Comparison of ENCODE assay signal across 1 cellular context in the genomic region with DNA sequence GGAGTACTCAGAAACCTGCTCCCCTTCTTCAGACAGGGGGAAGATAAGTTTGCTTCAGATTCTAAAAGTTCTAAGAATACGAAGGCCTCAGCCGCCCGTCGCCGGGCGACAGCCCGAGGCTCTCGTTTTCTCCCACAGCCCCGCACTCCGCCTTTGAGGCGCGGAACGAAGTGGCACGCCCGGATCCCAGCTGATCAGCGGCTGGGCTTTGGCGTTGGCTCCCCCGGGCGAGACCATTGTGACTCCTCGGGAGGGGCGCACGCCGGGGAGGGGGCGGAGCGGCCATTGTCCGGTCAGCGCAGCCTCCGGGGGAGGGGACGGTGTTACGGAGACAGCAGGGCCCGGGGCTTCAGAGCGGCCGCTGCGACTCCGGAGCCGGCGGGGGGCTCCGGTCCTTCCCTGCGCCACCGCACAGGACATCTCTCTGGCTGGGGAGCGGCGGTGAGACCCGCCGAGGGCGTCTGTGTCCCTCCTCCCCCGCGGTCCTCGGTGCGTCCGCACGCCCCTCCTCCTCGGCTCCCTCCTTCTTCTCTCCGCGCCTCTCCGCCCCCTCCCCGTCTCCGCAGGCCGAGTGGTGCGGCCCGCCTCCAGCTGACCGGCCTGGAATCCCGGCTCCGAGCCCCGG.
TF ChIP-seq lines count a peak whose summit lies in the region.

A gene with protein sequence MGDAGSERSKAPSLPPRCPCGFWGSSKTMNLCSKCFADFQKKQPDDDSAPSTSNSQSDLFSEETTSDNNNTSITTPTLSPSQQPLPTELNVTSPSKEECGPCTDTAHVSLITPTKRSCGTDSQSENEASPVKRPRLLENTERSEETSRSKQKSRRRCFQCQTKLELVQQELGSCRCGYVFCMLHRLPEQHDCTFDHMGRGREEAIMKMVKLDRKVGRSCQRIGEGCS (plus strand): TSS at position 551 of the 625 bp plus-strand sequence. CDS start 219 bp downstream, outside the sequence.

TF ChIP-seq in K562, 482 proteins besides CTCF, POLR2A, EP300 and RAD21 (continued from another document and continues in another):
- TF ChIP-seq, protein P1, sequence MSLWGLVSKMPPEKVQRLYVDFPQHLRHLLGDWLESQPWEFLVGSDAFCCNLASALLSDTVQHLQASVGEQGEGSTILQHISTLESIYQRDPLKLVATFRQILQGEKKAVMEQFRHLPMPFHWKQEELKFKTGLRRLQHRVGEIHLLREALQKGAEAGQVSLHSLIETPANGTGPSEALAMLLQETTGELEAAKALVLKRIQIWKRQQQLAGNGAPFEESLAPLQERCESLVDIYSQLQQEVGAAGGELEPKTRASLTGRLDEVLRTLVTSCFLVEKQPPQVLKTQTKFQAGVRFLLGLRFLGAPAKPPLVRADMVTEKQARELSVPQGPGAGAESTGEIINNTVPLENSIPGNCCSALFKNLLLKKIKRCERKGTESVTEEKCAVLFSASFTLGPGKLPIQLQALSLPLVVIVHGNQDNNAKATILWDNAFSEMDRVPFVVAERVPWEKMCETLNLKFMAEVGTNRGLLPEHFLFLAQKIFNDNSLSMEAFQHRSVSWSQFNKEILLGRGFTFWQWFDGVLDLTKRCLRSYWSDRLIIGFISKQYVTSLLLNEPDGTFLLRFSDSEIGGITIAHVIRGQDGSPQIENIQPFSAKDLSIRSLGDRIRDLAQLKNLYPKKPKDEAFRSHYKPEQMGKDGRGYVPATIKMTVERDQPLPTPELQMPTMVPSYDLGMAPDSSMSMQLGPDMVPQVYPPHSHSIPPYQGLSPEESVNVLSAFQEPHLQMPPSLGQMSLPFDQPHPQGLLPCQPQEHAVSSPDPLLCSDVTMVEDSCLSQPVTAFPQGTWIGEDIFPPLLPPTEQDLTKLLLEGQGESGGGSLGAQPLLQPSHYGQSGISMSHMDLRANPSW (CRISPR knock-in tag; IDR thresholded peaks at IDR 0.05) = peak; percentile 91; the same call in 1 of the 2 replicates
- TF ChIP-seq L3MBTL2 (IDR thresholded peaks at IDR 0.05) (peak; percentile 81), TAF9B (IDR thresholded peaks at IDR 0.05; ENCODE audit: partially characterized antibody) (peak; percentile 98), TARDBP (IDR thresholded peaks at IDR 0.05) (peak; percentile 61), JUND (IDR thresholded peaks at IDR 0.05; ENCODE audit: borderline replicate concordance, low read depth, low read length) (peak; percentile 93), JUND (tag; IDR thresholded peaks at IDR 0.05; ENCODE audit: borderline replicate concordance, low read depth, low read length) (no peak), HMG20A (CRISPR knock-in tag; conservative IDR thresholded peaks at IDR 0.05) (no peak), KDM2B (CRISPR knock-in tag; IDR thresholded peaks at IDR 0.05) (no peak), ZNF75A (CRISPR knock-in tag; IDR thresholded peaks at IDR 0.05) (peak; percentile 81), FOXA3 (CRISPR knock-in tag; conservative IDR thresholded peaks at IDR 0.05 in 1 of 2, IDR thresholded peaks at IDR 0.05 in 1 of 2) (no peak), TFAM (CRISPR knock-in tag; conservative IDR thresholded peaks at IDR 0.05) (no peak), NCOR1 (IDR thresholded peaks at IDR 0.05) (peak; percentile 25), ZFP30 (CRISPR knock-in tag; IDR thresholded peaks at IDR 0.05; ENCODE audit: borderline replicate concordance) (no peak), ZNF507 (tag; conservative IDR thresholded peaks at IDR 0.05) (no peak), GABPB2 (CRISPR knock-in tag; conservative IDR thresholded peaks at IDR 0.05) (no peak), RBFOX2 (IDR thresholded peaks at IDR 0.05; ENCODE audit: low read depth, low read length) (peak; percentile 90), FOXJ3 (CRISPR knock-in tag; IDR thresholded peaks at IDR 0.05) (no peak), ARHGAP35 (IDR thresholded peaks at IDR 0.05; ENCODE audit: partially characterized antibody) (no peak), MTA2 (IDR thresholded peaks at IDR 0.05; ENCODE audit: low read depth) (no peak), MXI1 (IDR thresholded peaks at IDR 0.05; ENCODE audit: low read depth, low read length) (peak; percentile 44), POLR2B (IDR thresholded peaks at IDR 0.05; ENCODE audit: low read depth, partially characterized antibody) (no peak), ESRRA (IDR thresholded peaks at IDR 0.05; ENCODE audit: borderline replicate concordance, low read depth) (no peak)
- TF ChIP-seq, protein P2, sequence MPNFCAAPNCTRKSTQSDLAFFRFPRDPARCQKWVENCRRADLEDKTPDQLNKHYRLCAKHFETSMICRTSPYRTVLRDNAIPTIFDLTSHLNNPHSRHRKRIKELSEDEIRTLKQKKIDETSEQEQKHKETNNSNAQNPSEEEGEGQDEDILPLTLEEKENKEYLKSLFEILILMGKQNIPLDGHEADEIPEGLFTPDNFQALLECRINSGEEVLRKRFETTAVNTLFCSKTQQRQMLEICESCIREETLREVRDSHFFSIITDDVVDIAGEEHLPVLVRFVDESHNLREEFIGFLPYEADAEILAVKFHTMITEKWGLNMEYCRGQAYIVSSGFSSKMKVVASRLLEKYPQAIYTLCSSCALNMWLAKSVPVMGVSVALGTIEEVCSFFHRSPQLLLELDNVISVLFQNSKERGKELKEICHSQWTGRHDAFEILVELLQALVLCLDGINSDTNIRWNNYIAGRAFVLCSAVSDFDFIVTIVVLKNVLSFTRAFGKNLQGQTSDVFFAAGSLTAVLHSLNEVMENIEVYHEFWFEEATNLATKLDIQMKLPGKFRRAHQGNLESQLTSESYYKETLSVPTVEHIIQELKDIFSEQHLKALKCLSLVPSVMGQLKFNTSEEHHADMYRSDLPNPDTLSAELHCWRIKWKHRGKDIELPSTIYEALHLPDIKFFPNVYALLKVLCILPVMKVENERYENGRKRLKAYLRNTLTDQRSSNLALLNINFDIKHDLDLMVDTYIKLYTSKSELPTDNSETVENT (CRISPR knock-in tag; IDR thresholded peaks at IDR 0.05) = 0 out of 2 replicates have a peak, but pooled peaks have one; percentile 54
- TF ChIP-seq, protein P3, sequence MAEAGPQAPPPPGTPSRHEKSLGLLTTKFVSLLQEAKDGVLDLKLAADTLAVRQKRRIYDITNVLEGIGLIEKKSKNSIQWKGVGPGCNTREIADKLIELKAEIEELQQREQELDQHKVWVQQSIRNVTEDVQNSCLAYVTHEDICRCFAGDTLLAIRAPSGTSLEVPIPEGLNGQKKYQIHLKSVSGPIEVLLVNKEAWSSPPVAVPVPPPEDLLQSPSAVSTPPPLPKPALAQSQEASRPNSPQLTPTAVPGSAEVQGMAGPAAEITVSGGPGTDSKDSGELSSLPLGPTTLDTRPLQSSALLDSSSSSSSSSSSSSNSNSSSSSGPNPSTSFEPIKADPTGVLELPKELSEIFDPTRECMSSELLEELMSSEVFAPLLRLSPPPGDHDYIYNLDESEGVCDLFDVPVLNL (CRISPR knock-in tag; IDR thresholded peaks at IDR 0.05; ENCODE audit: low read depth) = no peak
- TF ChIP-seq, protein P4, sequence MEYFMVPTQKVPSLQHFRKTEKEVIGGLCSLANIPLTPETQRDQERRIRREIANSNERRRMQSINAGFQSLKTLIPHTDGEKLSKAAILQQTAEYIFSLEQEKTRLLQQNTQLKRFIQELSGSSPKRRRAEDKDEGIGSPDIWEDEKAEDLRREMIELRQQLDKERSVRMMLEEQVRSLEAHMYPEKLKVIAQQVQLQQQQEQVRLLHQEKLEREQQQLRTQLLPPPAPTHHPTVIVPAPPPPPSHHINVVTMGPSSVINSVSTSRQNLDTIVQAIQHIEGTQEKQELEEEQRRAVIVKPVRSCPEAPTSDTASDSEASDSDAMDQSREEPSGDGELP (CRISPR knock-in tag; IDR thresholded peaks at IDR 0.05; ENCODE audit: borderline replicate concordance) = peak; percentile 100
- TF ChIP-seq, protein P5, sequence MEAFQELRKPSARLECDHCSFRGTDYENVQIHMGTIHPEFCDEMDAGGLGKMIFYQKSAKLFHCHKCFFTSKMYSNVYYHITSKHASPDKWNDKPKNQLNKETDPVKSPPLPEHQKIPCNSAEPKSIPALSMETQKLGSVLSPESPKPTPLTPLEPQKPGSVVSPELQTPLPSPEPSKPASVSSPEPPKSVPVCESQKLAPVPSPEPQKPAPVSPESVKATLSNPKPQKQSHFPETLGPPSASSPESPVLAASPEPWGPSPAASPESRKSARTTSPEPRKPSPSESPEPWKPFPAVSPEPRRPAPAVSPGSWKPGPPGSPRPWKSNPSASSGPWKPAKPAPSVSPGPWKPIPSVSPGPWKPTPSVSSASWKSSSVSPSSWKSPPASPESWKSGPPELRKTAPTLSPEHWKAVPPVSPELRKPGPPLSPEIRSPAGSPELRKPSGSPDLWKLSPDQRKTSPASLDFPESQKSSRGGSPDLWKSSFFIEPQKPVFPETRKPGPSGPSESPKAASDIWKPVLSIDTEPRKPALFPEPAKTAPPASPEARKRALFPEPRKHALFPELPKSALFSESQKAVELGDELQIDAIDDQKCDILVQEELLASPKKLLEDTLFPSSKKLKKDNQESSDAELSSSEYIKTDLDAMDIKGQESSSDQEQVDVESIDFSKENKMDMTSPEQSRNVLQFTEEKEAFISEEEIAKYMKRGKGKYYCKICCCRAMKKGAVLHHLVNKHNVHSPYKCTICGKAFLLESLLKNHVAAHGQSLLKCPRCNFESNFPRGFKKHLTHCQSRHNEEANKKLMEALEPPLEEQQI (IDR thresholded peaks at IDR 0.05) = 0 out of 2 replicates have a peak, but pooled peaks have one; percentile 8
- TF ChIP-seq, protein P6, sequence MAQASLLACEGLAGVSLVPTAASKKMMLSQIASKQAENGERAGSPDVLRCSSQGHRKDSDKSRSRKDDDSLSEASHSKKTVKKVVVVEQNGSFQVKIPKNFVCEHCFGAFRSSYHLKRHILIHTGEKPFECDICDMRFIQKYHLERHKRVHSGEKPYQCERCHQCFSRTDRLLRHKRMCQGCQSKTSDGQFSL (CRISPR knock-in tag; IDR thresholded peaks at IDR 0.05) = no peak
- TF ChIP-seq, protein P6 (tag; IDR thresholded peaks at IDR 0.05) = no peak; a peak in 1 of 4 replicates
- TF ChIP-seq, protein P7, sequence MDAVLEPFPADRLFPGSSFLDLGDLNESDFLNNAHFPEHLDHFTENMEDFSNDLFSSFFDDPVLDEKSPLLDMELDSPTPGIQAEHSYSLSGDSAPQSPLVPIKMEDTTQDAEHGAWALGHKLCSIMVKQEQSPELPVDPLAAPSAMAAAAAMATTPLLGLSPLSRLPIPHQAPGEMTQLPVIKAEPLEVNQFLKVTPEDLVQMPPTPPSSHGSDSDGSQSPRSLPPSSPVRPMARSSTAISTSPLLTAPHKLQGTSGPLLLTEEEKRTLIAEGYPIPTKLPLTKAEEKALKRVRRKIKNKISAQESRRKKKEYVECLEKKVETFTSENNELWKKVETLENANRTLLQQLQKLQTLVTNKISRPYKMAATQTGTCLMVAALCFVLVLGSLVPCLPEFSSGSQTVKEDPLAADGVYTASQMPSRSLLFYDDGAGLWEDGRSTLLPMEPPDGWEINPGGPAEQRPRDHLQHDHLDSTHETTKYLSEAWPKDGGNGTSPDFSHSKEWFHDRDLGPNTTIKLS (IDR thresholded peaks at IDR 0.05; ENCODE audit: borderline replicate concordance, low read depth) = peak; percentile 62; the same call in 1 of the 2 replicates
- TF ChIP-seq, protein P8, sequence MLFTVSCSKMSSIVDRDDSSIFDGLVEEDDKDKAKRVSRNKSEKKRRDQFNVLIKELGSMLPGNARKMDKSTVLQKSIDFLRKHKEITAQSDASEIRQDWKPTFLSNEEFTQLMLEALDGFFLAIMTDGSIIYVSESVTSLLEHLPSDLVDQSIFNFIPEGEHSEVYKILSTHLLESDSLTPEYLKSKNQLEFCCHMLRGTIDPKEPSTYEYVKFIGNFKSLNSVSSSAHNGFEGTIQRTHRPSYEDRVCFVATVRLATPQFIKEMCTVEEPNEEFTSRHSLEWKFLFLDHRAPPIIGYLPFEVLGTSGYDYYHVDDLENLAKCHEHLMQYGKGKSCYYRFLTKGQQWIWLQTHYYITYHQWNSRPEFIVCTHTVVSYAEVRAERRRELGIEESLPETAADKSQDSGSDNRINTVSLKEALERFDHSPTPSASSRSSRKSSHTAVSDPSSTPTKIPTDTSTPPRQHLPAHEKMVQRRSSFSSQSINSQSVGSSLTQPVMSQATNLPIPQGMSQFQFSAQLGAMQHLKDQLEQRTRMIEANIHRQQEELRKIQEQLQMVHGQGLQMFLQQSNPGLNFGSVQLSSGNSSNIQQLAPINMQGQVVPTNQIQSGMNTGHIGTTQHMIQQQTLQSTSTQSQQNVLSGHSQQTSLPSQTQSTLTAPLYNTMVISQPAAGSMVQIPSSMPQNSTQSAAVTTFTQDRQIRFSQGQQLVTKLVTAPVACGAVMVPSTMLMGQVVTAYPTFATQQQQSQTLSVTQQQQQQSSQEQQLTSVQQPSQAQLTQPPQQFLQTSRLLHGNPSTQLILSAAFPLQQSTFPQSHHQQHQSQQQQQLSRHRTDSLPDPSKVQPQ (CRISPR knock-in tag; IDR thresholded peaks at IDR 0.05; ENCODE audit: borderline replicate concordance) = 0 out of 2 replicates have a peak, but pooled peaks have one; percentile 15
- TF ChIP-seq, protein P9, sequence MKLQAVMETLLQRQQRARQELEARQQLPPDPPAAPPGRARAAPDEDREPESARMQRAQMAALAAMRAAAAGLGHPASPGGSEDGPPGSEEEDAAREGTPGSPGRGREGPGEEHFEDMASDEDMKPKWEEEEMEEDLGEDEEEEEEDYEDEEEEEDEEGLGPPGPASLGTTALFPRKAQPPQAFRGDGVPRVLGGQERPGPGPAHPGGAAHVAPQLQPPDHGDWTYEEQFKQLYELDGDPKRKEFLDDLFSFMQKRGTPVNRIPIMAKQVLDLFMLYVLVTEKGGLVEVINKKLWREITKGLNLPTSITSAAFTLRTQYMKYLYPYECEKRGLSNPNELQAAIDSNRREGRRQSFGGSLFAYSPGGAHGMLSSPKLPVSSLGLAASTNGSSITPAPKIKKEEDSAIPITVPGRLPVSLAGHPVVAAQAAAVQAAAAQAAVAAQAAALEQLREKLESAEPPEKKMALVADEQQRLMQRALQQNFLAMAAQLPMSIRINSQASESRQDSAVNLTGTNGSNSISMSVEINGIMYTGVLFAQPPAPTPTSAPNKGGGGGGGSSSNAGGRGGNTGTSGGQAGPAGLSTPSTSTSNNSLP (IDR thresholded peaks at IDR 0.05; ENCODE audit: borderline replicate concordance, low read depth, low read length) = peak; percentile 16; the same call in 1 of the 2 replicates
- TF ChIP-seq, protein P10, sequence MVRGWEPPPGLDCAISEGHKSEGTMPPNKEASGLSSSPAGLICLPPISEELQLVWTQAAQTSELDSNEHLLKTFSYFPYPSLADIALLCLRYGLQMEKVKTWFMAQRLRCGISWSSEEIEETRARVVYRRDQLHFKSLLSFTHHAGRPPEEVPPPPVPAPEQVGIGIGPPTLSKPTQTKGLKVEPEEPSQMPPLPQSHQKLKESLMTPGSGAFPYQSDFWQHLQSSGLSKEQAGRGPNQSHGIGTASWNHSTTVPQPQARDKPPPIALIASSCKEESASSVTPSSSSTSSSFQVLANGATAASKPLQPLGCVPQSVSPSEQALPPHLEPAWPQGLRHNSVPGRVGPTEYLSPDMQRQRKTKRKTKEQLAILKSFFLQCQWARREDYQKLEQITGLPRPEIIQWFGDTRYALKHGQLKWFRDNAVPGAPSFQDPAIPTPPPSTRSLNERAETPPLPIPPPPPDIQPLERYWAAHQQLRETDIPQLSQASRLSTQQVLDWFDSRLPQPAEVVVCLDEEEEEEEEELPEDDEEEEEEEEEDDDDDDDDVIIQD (CRISPR knock-in tag; IDR thresholded peaks at IDR 0.05) = no peak
